1 cellular context compared by ENCODE assay signal in the genomic region with DNA sequence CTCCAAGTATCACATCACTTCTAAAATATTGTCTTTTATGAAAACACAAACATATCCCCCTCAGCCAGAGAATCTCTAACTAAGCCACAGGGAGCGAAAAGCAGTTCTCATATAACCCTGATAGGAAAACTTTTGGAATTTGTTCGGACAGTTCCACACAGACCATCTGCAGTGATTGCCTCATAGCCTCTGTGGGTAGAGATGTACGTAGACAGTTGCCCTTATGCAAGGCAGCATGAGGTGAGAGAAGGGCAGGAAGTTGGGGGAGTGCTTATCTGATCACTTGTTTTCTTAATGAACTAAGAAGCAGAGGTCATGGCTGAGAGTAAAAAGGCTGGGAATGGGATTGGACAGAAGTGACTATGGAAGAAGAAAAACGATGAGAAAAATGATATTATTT.
A peak's percentile ranks its signal among the peaks of the same experiment; 100 is the strongest.
TF ChIP-seq lines count a peak whose summit lies in the region.

No MANE protein-coding gene starts in this region.

TF ChIP-seq in HepG2, 621 proteins besides CTCF, POLR2A, EP300 and RAD21 (continued from another document and continues in another):
- TF ChIP-seq, protein P1, sequence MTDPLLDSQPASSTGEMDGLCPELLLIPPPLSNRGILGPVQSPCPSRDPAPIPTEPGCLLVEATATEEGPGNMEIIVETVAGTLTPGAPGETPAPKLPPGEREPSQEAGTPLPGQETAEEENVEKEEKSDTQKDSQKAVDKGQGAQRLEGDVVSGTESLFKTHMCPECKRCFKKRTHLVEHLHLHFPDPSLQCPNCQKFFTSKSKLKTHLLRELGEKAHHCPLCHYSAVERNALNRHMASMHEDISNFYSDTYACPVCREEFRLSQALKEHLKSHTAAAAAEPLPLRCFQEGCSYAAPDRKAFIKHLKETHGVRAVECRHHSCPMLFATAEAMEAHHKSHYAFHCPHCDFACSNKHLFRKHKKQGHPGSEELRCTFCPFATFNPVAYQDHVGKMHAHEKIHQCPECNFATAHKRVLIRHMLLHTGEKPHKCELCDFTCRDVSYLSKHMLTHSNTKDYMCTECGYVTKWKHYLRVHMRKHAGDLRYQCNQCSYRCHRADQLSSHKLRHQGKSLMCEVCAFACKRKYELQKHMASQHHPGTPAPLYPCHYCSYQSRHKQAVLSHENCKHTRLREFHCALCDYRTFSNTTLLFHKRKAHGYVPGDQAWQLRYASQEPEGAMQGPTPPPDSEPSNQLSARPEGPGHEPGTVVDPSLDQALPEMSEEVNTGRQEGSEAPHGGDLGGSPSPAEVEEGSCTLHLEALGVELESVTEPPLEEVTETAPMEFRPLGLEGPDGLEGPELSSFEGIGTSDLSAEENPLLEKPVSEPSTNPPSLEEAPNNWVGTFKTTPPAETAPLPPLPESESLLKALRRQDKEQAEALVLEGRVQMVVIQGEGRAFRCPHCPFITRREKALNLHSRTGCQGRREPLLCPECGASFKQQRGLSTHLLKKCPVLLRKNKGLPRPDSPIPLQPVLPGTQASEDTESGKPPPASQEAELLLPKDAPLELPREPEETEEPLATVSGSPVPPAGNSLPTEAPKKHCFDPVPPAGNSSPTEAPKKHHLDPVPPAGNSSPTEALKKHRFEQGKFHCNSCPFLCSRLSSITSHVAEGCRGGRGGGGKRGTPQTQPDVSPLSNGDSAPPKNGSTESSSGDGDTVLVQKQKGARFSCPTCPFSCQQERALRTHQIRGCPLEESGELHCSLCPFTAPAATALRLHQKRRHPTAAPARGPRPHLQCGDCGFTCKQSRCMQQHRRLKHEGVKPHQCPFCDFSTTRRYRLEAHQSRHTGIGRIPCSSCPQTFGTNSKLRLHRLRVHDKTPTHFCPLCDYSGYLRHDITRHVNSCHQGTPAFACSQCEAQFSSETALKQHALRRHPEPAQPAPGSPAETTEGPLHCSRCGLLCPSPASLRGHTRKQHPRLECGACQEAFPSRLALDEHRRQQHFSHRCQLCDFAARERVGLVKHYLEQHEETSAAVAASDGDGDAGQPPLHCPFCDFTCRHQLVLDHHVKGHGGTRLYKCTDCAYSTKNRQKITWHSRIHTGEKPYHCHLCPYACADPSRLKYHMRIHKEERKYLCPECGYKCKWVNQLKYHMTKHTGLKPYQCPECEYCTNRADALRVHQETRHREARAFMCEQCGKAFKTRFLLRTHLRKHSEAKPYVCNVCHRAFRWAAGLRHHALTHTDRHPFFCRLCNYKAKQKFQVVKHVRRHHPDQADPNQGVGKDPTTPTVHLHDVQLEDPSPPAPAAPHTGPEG (CRISPR knock-in tag; IDR thresholded peaks at IDR 0.05), result no peak
- TF ChIP-seq, protein P2, sequence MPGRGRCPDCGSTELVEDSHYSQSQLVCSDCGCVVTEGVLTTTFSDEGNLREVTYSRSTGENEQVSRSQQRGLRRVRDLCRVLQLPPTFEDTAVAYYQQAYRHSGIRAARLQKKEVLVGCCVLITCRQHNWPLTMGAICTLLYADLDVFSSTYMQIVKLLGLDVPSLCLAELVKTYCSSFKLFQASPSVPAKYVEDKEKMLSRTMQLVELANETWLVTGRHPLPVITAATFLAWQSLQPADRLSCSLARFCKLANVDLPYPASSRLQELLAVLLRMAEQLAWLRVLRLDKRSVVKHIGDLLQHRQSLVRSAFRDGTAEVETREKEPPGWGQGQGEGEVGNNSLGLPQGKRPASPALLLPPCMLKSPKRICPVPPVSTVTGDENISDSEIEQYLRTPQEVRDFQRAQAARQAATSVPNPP (CRISPR knock-in tag; IDR thresholded peaks at IDR 0.05), result no peak
- no peak; the same call in 1 of the 2 replicates for TF ChIP-seq MEIS1 (CRISPR knock-in tag; IDR thresholded peaks at IDR 0.05; ENCODE audit: borderline replicate concordance)
- TF ChIP-seq TBP (CRISPR knock-in tag; IDR thresholded peaks at IDR 0.05), result 0 out of 2 replicates have a peak, but pooled peaks have one; percentile 25
- TF ChIP-seq EED (CRISPR knock-in tag; IDR thresholded peaks at IDR 0.05), result no peak
- 0 out of 2 replicates have a peak, but pooled peaks have one; percentile 32 for TF ChIP-seq ETV6 (CRISPR knock-in tag; conservative IDR thresholded peaks at IDR 0.05)
- TF ChIP-seq, protein P3, sequence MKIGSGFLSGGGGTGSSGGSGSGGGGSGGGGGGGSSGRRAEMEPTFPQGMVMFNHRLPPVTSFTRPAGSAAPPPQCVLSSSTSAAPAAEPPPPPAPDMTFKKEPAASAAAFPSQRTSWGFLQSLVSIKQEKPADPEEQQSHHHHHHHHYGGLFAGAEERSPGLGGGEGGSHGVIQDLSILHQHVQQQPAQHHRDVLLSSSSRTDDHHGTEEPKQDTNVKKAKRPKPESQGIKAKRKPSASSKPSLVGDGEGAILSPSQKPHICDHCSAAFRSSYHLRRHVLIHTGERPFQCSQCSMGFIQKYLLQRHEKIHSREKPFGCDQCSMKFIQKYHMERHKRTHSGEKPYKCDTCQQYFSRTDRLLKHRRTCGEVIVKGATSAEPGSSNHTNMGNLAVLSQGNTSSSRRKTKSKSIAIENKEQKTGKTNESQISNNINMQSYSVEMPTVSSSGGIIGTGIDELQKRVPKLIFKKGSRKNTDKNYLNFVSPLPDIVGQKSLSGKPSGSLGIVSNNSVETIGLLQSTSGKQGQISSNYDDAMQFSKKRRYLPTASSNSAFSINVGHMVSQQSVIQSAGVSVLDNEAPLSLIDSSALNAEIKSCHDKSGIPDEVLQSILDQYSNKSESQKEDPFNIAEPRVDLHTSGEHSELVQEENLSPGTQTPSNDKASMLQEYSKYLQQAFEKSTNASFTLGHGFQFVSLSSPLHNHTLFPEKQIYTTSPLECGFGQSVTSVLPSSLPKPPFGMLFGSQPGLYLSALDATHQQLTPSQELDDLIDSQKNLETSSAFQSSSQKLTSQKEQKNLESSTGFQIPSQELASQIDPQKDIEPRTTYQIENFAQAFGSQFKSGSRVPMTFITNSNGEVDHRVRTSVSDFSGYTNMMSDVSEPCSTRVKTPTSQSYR (CRISPR knock-in tag; IDR thresholded peaks at IDR 0.05; ENCODE audit: borderline replicate concordance), result peak; percentile 91; the same call in 1 of the 2 replicates
- TF ChIP-seq TOE1 (CRISPR knock-in tag; IDR thresholded peaks at IDR 0.05), result no peak; the same call in 1 of the 2 replicates
- no peak for TF ChIP-seq MBNL3 (CRISPR knock-in tag; conservative IDR thresholded peaks at IDR 0.05)
- TF ChIP-seq, protein P4, sequence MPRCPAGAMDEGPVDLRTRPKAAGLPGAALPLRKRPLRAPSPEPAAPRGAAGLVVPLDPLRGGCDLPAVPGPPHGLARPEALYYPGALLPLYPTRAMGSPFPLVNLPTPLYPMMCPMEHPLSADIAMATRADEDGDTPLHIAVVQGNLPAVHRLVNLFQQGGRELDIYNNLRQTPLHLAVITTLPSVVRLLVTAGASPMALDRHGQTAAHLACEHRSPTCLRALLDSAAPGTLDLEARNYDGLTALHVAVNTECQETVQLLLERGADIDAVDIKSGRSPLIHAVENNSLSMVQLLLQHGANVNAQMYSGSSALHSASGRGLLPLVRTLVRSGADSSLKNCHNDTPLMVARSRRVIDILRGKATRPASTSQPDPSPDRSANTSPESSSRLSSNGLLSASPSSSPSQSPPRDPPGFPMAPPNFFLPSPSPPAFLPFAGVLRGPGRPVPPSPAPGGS (CRISPR knock-in tag; IDR thresholded peaks at IDR 0.05), result peak; percentile 52; the same call in 1 of the 2 replicates
- no peak for TF ChIP-seq ELF4 (CRISPR knock-in tag; IDR thresholded peaks at IDR 0.05; ENCODE audit: borderline replicate concordance)
- TF ChIP-seq SRF (IDR thresholded peaks at IDR 0.05; ENCODE audit: low read depth, low read length), result no peak
- TF ChIP-seq, protein P5, sequence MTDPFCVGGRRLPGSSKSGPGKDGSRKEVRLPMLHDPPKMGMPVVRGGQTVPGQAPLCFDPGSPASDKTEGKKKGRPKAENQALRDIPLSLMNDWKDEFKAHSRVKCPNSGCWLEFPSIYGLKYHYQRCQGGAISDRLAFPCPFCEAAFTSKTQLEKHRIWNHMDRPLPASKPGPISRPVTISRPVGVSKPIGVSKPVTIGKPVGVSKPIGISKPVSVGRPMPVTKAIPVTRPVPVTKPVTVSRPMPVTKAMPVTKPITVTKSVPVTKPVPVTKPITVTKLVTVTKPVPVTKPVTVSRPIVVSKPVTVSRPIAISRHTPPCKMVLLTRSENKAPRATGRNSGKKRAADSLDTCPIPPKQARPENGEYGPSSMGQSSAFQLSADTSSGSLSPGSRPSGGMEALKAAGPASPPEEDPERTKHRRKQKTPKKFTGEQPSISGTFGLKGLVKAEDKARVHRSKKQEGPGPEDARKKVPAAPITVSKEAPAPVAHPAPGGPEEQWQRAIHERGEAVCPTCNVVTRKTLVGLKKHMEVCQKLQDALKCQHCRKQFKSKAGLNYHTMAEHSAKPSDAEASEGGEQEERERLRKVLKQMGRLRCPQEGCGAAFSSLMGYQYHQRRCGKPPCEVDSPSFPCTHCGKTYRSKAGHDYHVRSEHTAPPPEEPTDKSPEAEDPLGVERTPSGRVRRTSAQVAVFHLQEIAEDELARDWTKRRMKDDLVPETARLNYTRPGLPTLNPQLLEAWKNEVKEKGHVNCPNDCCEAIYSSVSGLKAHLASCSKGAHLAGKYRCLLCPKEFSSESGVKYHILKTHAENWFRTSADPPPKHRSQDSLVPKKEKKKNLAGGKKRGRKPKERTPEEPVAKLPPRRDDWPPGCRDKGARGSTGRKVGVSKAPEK (CRISPR knock-in tag; IDR thresholded peaks at IDR 0.05; ENCODE audit: borderline replicate concordance), result peak; percentile 72; the same call in 1 of the 2 replicates
- TF ChIP-seq ZNF430 (CRISPR knock-in tag; IDR thresholded peaks at IDR 0.05), result peak; percentile 82
- TF ChIP-seq, protein P6, sequence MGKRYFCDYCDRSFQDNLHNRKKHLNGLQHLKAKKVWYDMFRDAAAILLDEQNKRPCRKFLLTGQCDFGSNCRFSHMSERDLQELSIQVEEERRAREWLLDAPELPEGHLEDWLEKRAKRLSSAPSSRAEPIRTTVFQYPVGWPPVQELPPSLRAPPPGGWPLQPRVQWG (CRISPR knock-in tag; IDR thresholded peaks at IDR 0.05; ENCODE audit: borderline replicate concordance, low read depth), result no peak
- TF ChIP-seq HOXA5 (CRISPR knock-in tag; IDR thresholded peaks at IDR 0.05), result peak; percentile 77
- TF ChIP-seq, protein P7, sequence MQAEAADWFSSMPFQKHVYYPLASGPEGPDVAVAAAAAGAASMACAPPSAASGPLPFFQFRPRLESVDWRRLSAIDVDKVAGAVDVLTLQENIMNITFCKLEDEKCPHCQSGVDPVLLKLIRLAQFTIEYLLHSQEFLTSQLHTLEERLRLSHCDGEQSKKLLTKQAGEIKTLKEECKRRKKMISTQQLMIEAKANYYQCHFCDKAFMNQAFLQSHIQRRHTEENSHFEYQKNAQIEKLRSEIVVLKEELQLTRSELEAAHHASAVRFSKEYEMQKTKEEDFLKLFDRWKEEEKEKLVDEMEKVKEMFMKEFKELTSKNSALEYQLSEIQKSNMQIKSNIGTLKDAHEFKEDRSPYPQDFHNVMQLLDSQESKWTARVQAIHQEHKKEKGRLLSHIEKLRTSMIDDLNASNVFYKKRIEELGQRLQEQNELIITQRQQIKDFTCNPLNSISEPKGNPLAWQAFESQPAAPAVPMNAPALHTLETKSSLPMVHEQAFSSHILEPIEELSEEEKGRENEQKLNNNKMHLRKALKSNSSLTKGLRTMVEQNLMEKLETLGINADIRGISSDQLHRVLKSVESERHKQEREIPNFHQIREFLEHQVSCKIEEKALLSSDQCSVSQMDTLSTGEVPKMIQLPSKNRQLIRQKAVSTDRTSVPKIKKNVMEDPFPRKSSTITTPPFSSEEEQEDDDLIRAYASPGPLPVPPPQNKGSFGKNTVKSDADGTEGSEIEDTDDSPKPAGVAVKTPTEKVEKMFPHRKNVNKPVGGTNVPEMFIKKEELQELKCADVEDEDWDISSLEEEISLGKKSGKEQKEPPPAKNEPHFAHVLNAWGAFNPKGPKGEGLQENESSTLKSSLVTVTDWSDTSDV (CRISPR knock-in tag; IDR thresholded peaks at IDR 0.05), result no peak
- TF ChIP-seq CC2D1A (CRISPR knock-in tag; IDR thresholded peaks at IDR 0.05), result 0 out of 2 replicates have a peak, but pooled peaks have one; percentile 9
- no peak for TF ChIP-seq KLF13 (CRISPR knock-in tag; IDR thresholded peaks at IDR 0.05)
- no peak for TF ChIP-seq NFRKB (IDR thresholded peaks at IDR 0.05)
- TF ChIP-seq, protein P8, sequence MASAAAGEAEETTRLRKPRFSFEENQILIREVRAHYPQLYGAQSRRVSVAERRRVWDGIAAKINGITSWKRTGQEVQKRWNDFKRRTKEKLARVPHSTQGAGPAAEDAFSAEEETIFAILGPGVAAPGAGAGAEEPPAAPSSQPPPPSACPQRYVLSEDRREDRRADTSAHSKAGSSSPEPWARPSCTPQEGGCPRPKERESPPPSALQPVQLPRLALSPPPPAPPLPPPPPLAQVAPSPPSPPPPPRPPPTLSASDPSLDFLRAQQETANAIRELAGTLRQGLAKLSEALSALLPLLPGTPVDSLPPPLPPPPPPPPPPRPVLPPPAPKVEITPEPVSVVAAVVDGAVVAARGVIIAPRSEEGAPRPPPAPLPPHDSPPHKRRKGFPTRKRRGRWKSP (CRISPR knock-in tag; IDR thresholded peaks at IDR 0.05), result no peak
- TF ChIP-seq, protein P9, sequence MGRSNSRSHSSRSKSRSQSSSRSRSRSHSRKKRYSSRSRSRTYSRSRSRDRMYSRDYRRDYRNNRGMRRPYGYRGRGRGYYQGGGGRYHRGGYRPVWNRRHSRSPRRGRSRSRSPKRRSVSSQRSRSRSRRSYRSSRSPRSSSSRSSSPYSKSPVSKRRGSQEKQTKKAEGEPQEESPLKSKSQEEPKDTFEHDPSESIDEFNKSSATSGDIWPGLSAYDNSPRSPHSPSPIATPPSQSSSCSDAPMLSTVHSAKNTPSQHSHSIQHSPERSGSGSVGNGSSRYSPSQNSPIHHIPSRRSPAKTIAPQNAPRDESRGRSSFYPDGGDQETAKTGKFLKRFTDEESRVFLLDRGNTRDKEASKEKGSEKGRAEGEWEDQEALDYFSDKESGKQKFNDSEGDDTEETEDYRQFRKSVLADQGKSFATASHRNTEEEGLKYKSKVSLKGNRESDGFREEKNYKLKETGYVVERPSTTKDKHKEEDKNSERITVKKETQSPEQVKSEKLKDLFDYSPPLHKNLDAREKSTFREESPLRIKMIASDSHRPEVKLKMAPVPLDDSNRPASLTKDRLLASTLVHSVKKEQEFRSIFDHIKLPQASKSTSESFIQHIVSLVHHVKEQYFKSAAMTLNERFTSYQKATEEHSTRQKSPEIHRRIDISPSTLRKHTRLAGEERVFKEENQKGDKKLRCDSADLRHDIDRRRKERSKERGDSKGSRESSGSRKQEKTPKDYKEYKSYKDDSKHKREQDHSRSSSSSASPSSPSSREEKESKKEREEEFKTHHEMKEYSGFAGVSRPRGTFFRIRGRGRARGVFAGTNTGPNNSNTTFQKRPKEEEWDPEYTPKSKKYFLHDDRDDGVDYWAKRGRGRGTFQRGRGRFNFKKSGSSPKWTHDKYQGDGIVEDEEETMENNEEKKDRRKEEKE (IDR thresholded peaks at IDR 0.05), result no peak
- peak; percentile 96 for TF ChIP-seq ZBTB21 (CRISPR knock-in tag; IDR thresholded peaks at IDR 0.05)
- TF ChIP-seq MYNN (CRISPR knock-in tag; IDR thresholded peaks at IDR 0.05; ENCODE audit: low read depth), result no peak
- TF ChIP-seq SRY (CRISPR knock-in tag; IDR thresholded peaks at IDR 0.05), result no peak
- TF ChIP-seq ATAD3A (CRISPR knock-in tag; IDR thresholded peaks at IDR 0.05), result no peak
- TF ChIP-seq YEATS4 (CRISPR knock-in tag; IDR thresholded peaks at IDR 0.05; ENCODE audit: borderline replicate concordance), result peak; percentile 59
- no peak for TF ChIP-seq FOSL1 (CRISPR knock-in tag; IDR thresholded peaks at IDR 0.05; ENCODE audit: borderline replicate concordance)
- TF ChIP-seq ZBTB1 (CRISPR knock-in tag; IDR thresholded peaks at IDR 0.05; ENCODE audit: borderline replicate concordance), result no peak
- TF ChIP-seq SALL2 (CRISPR knock-in tag; IDR thresholded peaks at IDR 0.05), result no peak; the same call in 1 of the 2 replicates
- TF ChIP-seq CHCHD3 (CRISPR knock-in tag; IDR thresholded peaks at IDR 0.05), result no peak
- TF ChIP-seq RFX1 (IDR thresholded peaks at IDR 0.05), result no peak
- TF ChIP-seq CEBPG (CRISPR knock-in tag; IDR thresholded peaks at IDR 0.05), result peak; percentile 100
- TF ChIP-seq DR1 (CRISPR knock-in tag; IDR thresholded peaks at IDR 0.05), result no peak
- no peak for TF ChIP-seq GTF3A (CRISPR knock-in tag; conservative IDR thresholded peaks at IDR 0.05)
- no peak for TF ChIP-seq ZNF432 (CRISPR knock-in tag; IDR thresholded peaks at IDR 0.05; ENCODE audit: borderline replicate concordance)
- TF ChIP-seq RFX3 (CRISPR knock-in tag; IDR thresholded peaks at IDR 0.05), result peak; percentile 37
- TF ChIP-seq KMT2A (CRISPR knock-in tag; IDR thresholded peaks at IDR 0.05), result peak; percentile 87
- TF ChIP-seq MTF1 (CRISPR knock-in tag; IDR thresholded peaks at IDR 0.05), result no peak
